Comparison of ENCODE assay signal across 19 cellular contexts in genomic region chr3:105233056-105233455, GRCh38.
"Had no signal": no experiment of that assay in that cellular context is flagged by ENCODE, and none has a peak within 500 bp of the region (broad histone marks: within the 10 kb centered on the region; RNA-seq: fewer than 3 reads in every experiment).

No MANE protein-coding gene starts in this region.

- H3K9me3 ChIP-seq: thoracic aorta, upper lobe of left lung had no signal

- H3K36me3 ChIP-seq: thoracic aorta, upper lobe of left lung had no signal

- H3K27me3 Mint-ChIP-seq: brain; stimulated activated naive B cell treated with anti-CD40 and anti-IgM and Interleukin-4, amounts not matched to agents 10 μg/mL and 1 μg/mL and 100 μg/mL, for 72 hours had no signal

- H3K4me1 Mint-ChIP-seq: nephron progenitor cell had no signal

- H3K27ac Mint-ChIP-seq: activated naive CD4-positive, alpha-beta T cell treated with anti-CD3 and anti-CD28 coated beads, Interleukin-2, amount 50 U/mL, for 72 hours; brain; nephron progenitor cell; stimulated activated naive B cell treated with anti-CD40 and anti-IgM and Interleukin-4, amounts not matched to agents 10 μg/mL and 1 μg/mL and 100 μg/mL, for 72 hours had no signal

- DNase-seq: activated CD4-positive, CD25-positive, alpha-beta regulatory T cell treated with anti-CD3 and anti-CD28 coated beads, Interleukin-2, amount 50 U/mL, for 72 hours; activated gamma-delta T cell; amygdala; cortex of kidney; midbrain; nephron progenitor cell; nucleus accumbens; stimulated activated naive B cell treated with anti-CD40 and anti-IgM and Interleukin-4, amounts not matched to agents 10 μg/mL and 1 μg/mL and 100 μg/mL, for 72 hours; SW 1271; T-helper 2 cell; upper lobe of left lung had no signal

- H3K4me3 ChIP-seq: hepatocyte, lung, thoracic aorta, upper lobe of left lung had no signal

- H3K4me1 ChIP-seq: upper lobe of left lung had no signal

- H3K27me3 ChIP-seq: hepatocyte, upper lobe of left lung had no signal

- H3K4me3 Mint-ChIP-seq: brain; nephron progenitor cell; stimulated activated naive B cell treated with anti-CD40 and anti-IgM and Interleukin-4, amounts not matched to agents 10 μg/mL and 1 μg/mL and 100 μg/mL, for 72 hours had no signal

- H3K36me3 Mint-ChIP-seq: activated naive CD4-positive, alpha-beta T cell treated with anti-CD3 and anti-CD28 coated beads, Interleukin-2, amount 50 U/mL, for 72 hours; brain; stimulated activated naive B cell treated with anti-CD40 and anti-IgM and Interleukin-4, amounts not matched to agents 10 μg/mL and 1 μg/mL and 100 μg/mL, for 72 hours had no signal

- H3K27ac ChIP-seq: hepatocyte, thoracic aorta, upper lobe of left lung, VCaP had no signal

- H3K9me3 Mint-ChIP-seq: activated naive CD4-positive, alpha-beta T cell treated with anti-CD3 and anti-CD28 coated beads, Interleukin-2, amount 50 U/mL, for 72 hours had no signal

- FAIRE-seq: endometrium, keratinocyte had no signal
